ENCODE assay signal across 10 cellular contexts in the genomic region with DNA sequence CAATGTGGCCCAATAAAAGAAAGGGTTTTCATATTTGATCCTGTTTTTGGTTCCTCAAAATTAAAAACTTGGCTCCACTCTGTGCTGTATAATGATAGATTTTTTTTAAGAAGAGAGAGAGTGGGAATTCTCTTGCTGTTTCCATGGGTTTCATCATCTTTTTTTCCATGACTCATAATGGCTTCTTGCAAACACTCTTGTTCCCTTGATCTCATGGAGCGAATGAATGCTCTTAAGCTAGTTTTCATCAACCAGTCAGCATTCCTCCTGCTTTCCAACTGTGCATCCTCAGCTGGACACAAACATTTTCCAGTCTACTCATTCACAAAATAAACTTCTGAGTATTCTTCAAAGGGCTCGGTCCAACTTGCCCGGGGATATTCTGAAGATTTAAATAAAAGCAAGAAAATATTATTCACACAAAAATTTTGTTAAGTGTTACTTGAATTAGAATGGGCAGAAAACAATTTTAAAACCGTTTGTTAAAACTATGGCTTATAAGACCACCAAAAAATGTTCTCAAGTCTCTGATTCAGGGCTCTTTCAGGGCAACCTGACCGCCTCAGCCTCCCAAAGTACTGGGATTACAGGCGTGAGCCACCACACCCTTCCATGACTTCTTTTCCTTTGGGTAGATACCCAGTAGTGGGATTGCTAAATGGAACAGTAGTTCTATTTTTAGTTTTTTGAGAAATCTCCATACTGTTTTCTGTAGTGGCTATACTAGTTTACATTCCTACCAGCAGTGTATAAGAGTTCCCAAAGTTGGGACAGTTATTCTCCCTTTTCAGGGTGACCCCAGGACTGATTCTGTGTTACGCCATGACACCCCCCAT.
DNase-seq lines count a peak whose midpoint lies in the region; ATAC-seq, FAIRE-seq and TF ChIP-seq lines count a peak whose summit lies in the region.
"Had no signal": no experiment of that assay in that cellular context is flagged by ENCODE, and none has a peak within 500 bp of the region (broad histone marks: within the 10 kb centered on the region; RNA-seq: fewer than 3 reads in every experiment).

No MANE protein-coding gene starts in this region.

- H3K4me3 Mint-ChIP-seq in activated naive CD4-positive, alpha-beta T cell treated with anti-CD3 and anti-CD28 coated beads, Interleukin-2, amount 50 U/mL, for 24 hours = no peak overlapping the region
- no peak overlapping the region for H3K4me3 Mint-ChIP-seq in activated T-helper 17 cell treated with anti-CD3 and anti-CD28 coated beads, Interleukin-2, amount 50 U/mL, for 72 hours

- H2AFZ ChIP-seq in hepatocyte = no peak overlapping the region

- peak overlapping the region; percentile 79 for H3K27ac Mint-ChIP-seq in activated naive CD4-positive, alpha-beta T cell treated with anti-CD3 and anti-CD28 coated beads, Interleukin-2, amount 50 U/mL, for 24 hours
- peak overlapping the region; percentile 84 for H3K27ac Mint-ChIP-seq in activated T-helper 17 cell treated with anti-CD3 and anti-CD28 coated beads, Interleukin-2, amount 50 U/mL, for 72 hours

- TF ChIP-seq CTCF in hepatocyte (IDR thresholded peaks at IDR 0.05; ENCODE audit: poor library complexity) = no peak

- peak; percentile 39 for ATAC-seq in activated T-helper 17 cell treated with anti-CD3 and anti-CD28 coated beads, Interleukin-2, amount 50 U/mL, for 72 hours (replicated peaks)

- no peaks in the 10 kb centered on the region for H4K20me1 ChIP-seq in hepatocyte (ENCODE audit: insufficient read depth, poor library complexity, severe bottlenecking)

- H3K9me3 Mint-ChIP-seq in activated naive CD4-positive, alpha-beta T cell treated with anti-CD3 and anti-CD28 coated beads, Interleukin-2, amount 50 U/mL, for 24 hours = no peaks in the 10 kb centered on the region
- no peaks in the 10 kb centered on the region for H3K9me3 Mint-ChIP-seq in activated T-helper 17 cell treated with anti-CD3 and anti-CD28 coated beads, Interleukin-2, amount 50 U/mL, for 72 hours

- H3K27me3 ChIP-seq in hepatocyte = no peaks in the 10 kb centered on the region

- H3K4me3 ChIP-seq in hepatocyte = no peak overlapping the region

- H3K27ac ChIP-seq in hepatocyte = peak overlapping the region; percentile 69

- no peaks in the 10 kb centered on the region for H3K9me3 ChIP-seq in hepatocyte (ENCODE audit: low read depth)

- no peak overlapping the region for H3K4me2 ChIP-seq in hepatocyte

- no peak for DNase-seq in activated naive CD4-positive, alpha-beta T cell (lab: John Stamatoyannopoulos, UW)
- peak; percentile 69 for DNase-seq in hepatocyte (ENCODE audit: low spot score)
- DNase-seq in urothelium cell line (ENCODE audit: low spot score) = peak; percentile 43
- no peak for DNase-seq in NCI-H2081 treated with DMSO at 0.1 percent for 48 hours (lab: John Stamatoyannopoulos, UW)
- no peak for DNase-seq in NK-92 treated with Interleukin-12 subunit alpha and Interleukin-12 subunit beta, amount 100 ng/mL, for 24 hours (lab: John Stamatoyannopoulos, UW)
- DNase-seq in NCI-H2081 (lab: John Stamatoyannopoulos, UW) = no peak
- DNase-seq: NCI-H1417 had no signal

- H3K79me2 ChIP-seq in hepatocyte = no peaks in the 10 kb centered on the region

- peaks cover 20% of the 10 kb centered on the region for H3K36me3 Mint-ChIP-seq in activated naive CD4-positive, alpha-beta T cell treated with anti-CD3 and anti-CD28 coated beads, Interleukin-2, amount 50 U/mL, for 24 hours
- peaks cover 78% of the 10 kb centered on the region for H3K36me3 Mint-ChIP-seq in activated T-helper 17 cell treated with anti-CD3 and anti-CD28 coated beads, Interleukin-2, amount 50 U/mL, for 72 hours (ENCODE audit: low read depth)

- H3K9me2 ChIP-seq in hepatocyte (replicated peaks; ENCODE audit: insufficient read depth) = no peaks in the 10 kb centered on the region

- peak; percentile 27 for FAIRE-seq in urothelium cell line (lab: Jason Lieb, UNC)
- FAIRE-seq: H1 had no signal

- peaks cover 10% of the 10 kb centered on the region for H3K4me1 Mint-ChIP-seq in activated naive CD4-positive, alpha-beta T cell treated with anti-CD3 and anti-CD28 coated beads, Interleukin-2, amount 50 U/mL, for 24 hours
- peaks cover 6% of the 10 kb centered on the region for H3K4me1 Mint-ChIP-seq in activated T-helper 17 cell treated with anti-CD3 and anti-CD28 coated beads, Interleukin-2, amount 50 U/mL, for 72 hours

- no peaks in the 10 kb centered on the region for H3K36me3 ChIP-seq in hepatocyte (replicated peaks; ENCODE audit: insufficient read depth, low read depth)

- no peaks in the 10 kb centered on the region for H3K27me3 Mint-ChIP-seq in activated naive CD4-positive, alpha-beta T cell treated with anti-CD3 and anti-CD28 coated beads, Interleukin-2, amount 50 U/mL, for 24 hours
- no peaks in the 10 kb centered on the region for H3K27me3 Mint-ChIP-seq in activated T-helper 17 cell treated with anti-CD3 and anti-CD28 coated beads, Interleukin-2, amount 50 U/mL, for 72 hours

- H3K4me1 ChIP-seq in hepatocyte (ENCODE audit: insufficient read depth) = no peaks in the 10 kb centered on the region

- 87% methylated on average over 7 of the region's 7 CpGs for WGBS in hepatocyte (ENCODE audit: low lambda C conversion rate, missing lambda C conversion rate)

Comparison
In these comparisons a context has a peak if more than half of its experiments do, and no peak if none do; other contexts are left out.
1. DNase-seq: peak in hepatocyte (single experiment) and urothelium cell line (single experiment); none in activated naive CD4-positive, alpha-beta T cell (0 of 4), NCI-H2081 treated with DMSO at 0.1 percent for 48 hours (single experiment), NK-92 treated with Interleukin-12 subunit alpha and Interleukin-12 subunit beta, amount 100 ng/mL, for 24 hours (single experiment) and NCI-H2081 (0 of 2).